ENCODE assay signal across 11 cellular contexts in the genomic region with DNA sequence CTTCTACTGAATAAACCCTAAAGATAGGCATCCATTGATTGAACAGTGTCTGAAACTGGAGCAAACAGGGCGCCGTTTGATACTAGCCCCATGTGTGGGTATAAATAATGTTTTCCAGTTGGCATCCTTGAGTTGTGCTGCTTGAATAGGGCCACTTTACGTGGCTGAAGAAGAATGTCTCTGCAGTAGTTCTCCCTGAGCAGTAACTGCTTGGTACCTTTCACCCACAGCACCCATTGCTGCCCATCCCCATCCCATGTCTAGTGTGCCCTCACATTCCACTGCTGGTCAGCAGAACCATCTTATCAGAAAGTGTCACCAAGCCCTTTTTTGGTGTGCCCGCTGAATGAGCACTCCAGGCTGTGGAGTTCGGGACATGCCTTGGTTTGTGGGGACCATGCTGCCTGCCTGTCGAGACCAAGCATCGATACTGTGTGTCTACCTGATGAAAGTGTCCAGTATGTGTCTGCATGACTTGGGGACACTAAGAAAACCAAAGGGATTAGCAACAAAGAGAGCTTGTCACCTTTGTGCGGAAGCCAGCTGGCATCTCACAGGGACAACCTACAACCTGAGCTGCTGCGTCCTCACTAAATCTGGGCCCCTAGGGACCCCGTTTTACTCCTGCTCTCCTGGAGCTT.
"Had no signal": no experiment of that assay in that cellular context is flagged by ENCODE, and none has a peak within 500 bp of the region (broad histone marks: within the 10 kb centered on the region; RNA-seq: fewer than 3 reads in every experiment).

No MANE protein-coding gene starts in this region.

- H3K4me3 Mint-ChIP-seq: activated naive CD4-positive, alpha-beta T cell treated with anti-CD3 and anti-CD28 coated beads for 36 hours; activated T-helper 17 cell treated with anti-CD3 and anti-CD28 coated beads, Interleukin-2, amount 50 U/mL, for 72 hours; natural killer cell treated with Interleukin-12 subunit alpha and Interleukin-12 subunit beta and Interleukin-15 and Interleukin-18, amount 100 ng/mL, for 72 hours had no signal

- H3K36me3 Mint-ChIP-seq: natural killer cell treated with Interleukin-12 subunit alpha and Interleukin-12 subunit beta and Interleukin-15 and Interleukin-18, amount 100 ng/mL, for 72 hours had no signal

- ATAC-seq: activated T-helper 17 cell treated with anti-CD3 and anti-CD28 coated beads, Interleukin-2, amount 50 U/mL, for 72 hours; foreskin keratinocyte; natural killer cell treated with Interleukin-12 subunit alpha and Interleukin-12 subunit beta and Interleukin-15 and Interleukin-18, amount 100 ng/mL, for 72 hours had no signal

- H3K27me3 Mint-ChIP-seq: activated T-helper 17 cell treated with anti-CD3 and anti-CD28 coated beads, Interleukin-2, amount 50 U/mL, for 72 hours had no signal

- DNase-seq: activated CD4-positive, alpha-beta T cell treated with anti-CD3 and anti-CD28 coated beads, Interleukin-2, amount 50 U/mL, for 1 hour; activated naive CD4-positive, alpha-beta T cell treated with anti-CD3 and anti-CD28 coated beads for 36 hours; activated T-cell treated with anti-CD3 and anti-CD28 coated beads for 4 hours; colonic mucosa; foreskin keratinocyte; left lung; stimulated activated CD4-positive, alpha-beta T cell treated with anti-CD3 and anti-CD28 coated beads, Interleukin-12 subunit alpha, Interleukin-12 subunit beta, amount 100 ng/mL, for 4 hours; stimulated activated naive CD4-positive, alpha-beta T cell treated with Interleukin-2 at 50 U/mL for 16 hours; upper lobe of left lung had no signal

- H3K4me1 ChIP-seq: colonic mucosa, foreskin keratinocyte, left lung had no signal

- H3K9me3 ChIP-seq: colonic mucosa, left lung, upper lobe of left lung had no signal

- H3K4me3 ChIP-seq: colonic mucosa, left lung, upper lobe of left lung had no signal

- H3K36me3 ChIP-seq: colonic mucosa, left lung, upper lobe of left lung had no signal

- H3K27ac Mint-ChIP-seq: activated naive CD4-positive, alpha-beta T cell treated with anti-CD3 and anti-CD28 coated beads for 36 hours; activated T-helper 17 cell treated with anti-CD3 and anti-CD28 coated beads, Interleukin-2, amount 50 U/mL, for 72 hours; natural killer cell treated with Interleukin-12 subunit alpha and Interleukin-12 subunit beta and Interleukin-15 and Interleukin-18, amount 100 ng/mL, for 72 hours had no signal

- H3K27me3 ChIP-seq: colonic mucosa, upper lobe of left lung had no signal

- H3K27ac ChIP-seq: colonic mucosa, foreskin keratinocyte, left lung, upper lobe of left lung had no signal

- H3K9me3 Mint-ChIP-seq: activated naive CD4-positive, alpha-beta T cell treated with anti-CD3 and anti-CD28 coated beads for 36 hours; activated T-helper 17 cell treated with anti-CD3 and anti-CD28 coated beads, Interleukin-2, amount 50 U/mL, for 72 hours; natural killer cell treated with Interleukin-12 subunit alpha and Interleukin-12 subunit beta and Interleukin-15 and Interleukin-18, amount 100 ng/mL, for 72 hours had no signal
